In the genomic region with DNA sequence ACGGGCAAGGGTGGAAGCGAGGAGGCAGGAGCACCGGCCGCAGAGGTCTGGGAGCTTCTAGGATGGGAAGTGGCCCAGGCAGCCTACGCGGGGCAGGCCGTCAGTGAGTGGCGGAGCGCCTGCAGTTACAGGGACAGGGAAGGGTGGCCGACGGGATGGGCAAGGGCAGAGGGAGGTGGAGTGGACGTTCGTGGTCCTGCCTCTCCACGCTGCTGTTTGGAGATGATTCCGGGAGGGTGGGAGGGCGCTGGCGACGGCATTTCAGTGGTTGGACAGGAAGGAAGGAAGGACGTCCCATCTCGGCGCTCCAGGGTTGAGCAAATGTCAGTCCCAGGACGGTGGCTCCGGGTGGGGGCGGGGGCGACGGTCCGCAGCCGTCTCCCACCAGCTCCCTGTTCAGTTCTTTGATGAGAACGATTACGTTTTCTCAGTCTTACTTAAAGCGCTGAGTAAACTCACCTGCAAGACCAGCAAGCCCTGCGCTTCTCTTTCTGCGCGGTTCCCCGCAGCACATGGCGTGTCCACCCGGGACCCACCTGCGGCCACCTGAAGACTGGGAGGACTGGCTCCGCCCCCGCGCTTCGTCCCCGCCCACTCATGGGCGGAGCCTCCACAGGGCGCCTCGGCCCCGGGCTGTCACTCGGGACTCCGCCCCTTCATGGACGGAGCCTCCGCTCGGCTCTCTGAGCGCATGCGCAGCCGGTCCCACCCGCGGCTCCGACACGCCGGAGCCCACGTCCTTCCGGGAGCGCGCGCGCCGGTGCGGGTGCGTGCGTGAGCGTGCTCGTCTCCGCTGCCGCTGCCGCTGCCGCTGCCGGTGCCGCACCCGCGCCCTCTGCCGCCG, we compare ENCODE assay signal across 8 cellular contexts. TPM values are rescaled to one million over a fixed set of nuclear protein-coding genes. Genes with fewer than 3 reads are reported as not detected.
A peak's percentile ranks its signal among the peaks of the same experiment; 100 is the strongest.
DNase-seq lines count a peak whose midpoint lies in the region; ATAC-seq and TF ChIP-seq lines count a peak whose summit lies in the region.

A gene with protein sequence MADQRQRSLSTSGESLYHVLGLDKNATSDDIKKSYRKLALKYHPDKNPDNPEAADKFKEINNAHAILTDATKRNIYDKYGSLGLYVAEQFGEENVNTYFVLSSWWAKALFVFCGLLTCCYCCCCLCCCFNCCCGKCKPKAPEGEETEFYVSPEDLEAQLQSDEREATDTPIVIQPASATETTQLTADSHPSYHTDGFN (plus strand): TSS at position 769 of the 844 bp plus-strand sequence. CDS start 33,220 bp downstream, outside the sequence.

- peak within 1 kb of the TSS; percentile 81 for H3K27ac Mint-ChIP-seq in WTC11

- peak; percentile 16 for DNase-seq in AG04449 (ENCODE audit: low read depth, low spot score)
- DNase-seq in NCI-H2196 treated with DMSO at 0.1 percent for 48 hours (lab: John Stamatoyannopoulos, UW; ENCODE audit: unreplicated experiment): peak; percentile 75
- DNase-seq in WTC11 (ENCODE audit: low spot score): peak; percentile 92
- DNase-seq in mammary epithelial cell: peak; percentile 87
- DNase-seq in iPS-NIHi11 (ENCODE audit: low spot score): peak; percentile 100

- H3K4me2 ChIP-seq in mammary epithelial cell (ENCODE audit: insufficient read depth, low read depth, low read length): peak within 1 kb of the TSS; percentile 91

- H3K4me1 ChIP-seq in mammary epithelial cell (ENCODE audit: insufficient read depth, low read length): peaks cover 25% of the 10 kb centered on the region

- peak within 1 kb of the TSS; percentile 66 for H3K4me3 ChIP-seq in AG04449 (ENCODE audit: low read depth, low read length)
- peak within 1 kb of the TSS; percentile 65 to 97 (median 85) for H3K4me3 ChIP-seq in mammary epithelial cell (replicated peaks in 1 of 3; ENCODE audit: insufficient read depth in 1 of 3, low read depth in 2 of 3, low read length in 3 of 3)
- peak within 1 kb of the TSS; percentile 38 to 79 (median 70) for H3K4me3 ChIP-seq in skin epidermis

- peaks cover 60% of the 10 kb centered on the region for H3K79me2 ChIP-seq in mammary epithelial cell (ENCODE audit: insufficient read depth, low read length)

- no peaks in the 10 kb centered on the region for H3K9me3 Mint-ChIP-seq in WTC11

- POLR2A ChIA-PET in AG04449 (lab: Yijun Ruan, JAX): interaction anchor here (1.2 to 1.3 kb wide), 2 partner anchors 30 to 83 kb away, joined by 3 read pairs; a partner anchor contains a TSS
- POLR2A ChIA-PET in WTC11 (lab: Charles Lee): interaction anchor here (1.5 to 1.9 kb wide), 2 partner anchors 30 to 253 kb away, joined by 3 to 8 read pairs; a partner anchor contains a TSS

- peaks cover 16% of the 10 kb centered on the region for H3K36me3 Mint-ChIP-seq in WTC11

- no peaks in the 10 kb centered on the region for H3K27me3 Mint-ChIP-seq in WTC11 (ENCODE audit: low read depth)

- 2% methylated on average over 33 of the region's 82 CpGs for WGBS in mammary epithelial cell (ENCODE audit: low coverage, missing lambda C conversion rate)

- peak within 1 kb of the TSS; percentile 86 for H3K9ac ChIP-seq in mammary epithelial cell (ENCODE audit: insufficient read depth, low read length)

- H2AFZ ChIP-seq in mammary epithelial cell (ENCODE audit: low read depth, low read length): peak within 1 kb of the TSS; percentile 48

- H3K4me3 Mint-ChIP-seq in WTC11: peak within 1 kb of the TSS; percentile 87

- H4K20me1 ChIP-seq in mammary epithelial cell (ENCODE audit: insufficient read depth, low read length): peaks cover 2% of the 10 kb centered on the region

- CTCF ChIA-PET in AG04449 (lab: Yijun Ruan, JAX): interaction anchor here (1.2 to 3.9 kb wide), 3 partner anchors 13 to 79 kb away, joined by 3 to 23 read pairs (median 15); no protein-coding TSS in a partner anchor
- CTCF ChIA-PET in WTC11 (lab: Charles Lee): interaction anchor here (1.1 to 4.2 kb wide), 8 partner anchors 29 to 163 kb away, joined by 3 to 20 read pairs (median 6); a partner anchor contains a TSS
- CTCF ChIA-PET in mammary epithelial cell (lab: Charles Lee; ENCODE audit: low non-redundant PET): no interaction called here

- TF ChIP-seq CTCF in AG04449 (IDR thresholded peaks at IDR 0.05; ENCODE audit: insufficient read depth, low read length, missing control alignments) (no peak), WTC11 (IDR thresholded peaks at IDR 0.05) (no peak), mammary epithelial cell (conservative IDR thresholded peaks at IDR 0.05 in 1 of 2, IDR thresholded peaks at IDR 0.05 in 1 of 2; ENCODE audit: extremely low read depth in 1 of 2, insufficient read depth in 1 of 2, low read depth in 1 of 2, low read length in 2 of 2) (no peak)

- H3K9me3 ChIP-seq in mammary epithelial cell (replicated peaks; ENCODE audit: insufficient read depth, low read length): no peaks in the 10 kb centered on the region

- intact Hi-C loops in mammary epithelial cell (cut with micrococcal nuclease): no loop called here

- ATAC-seq in GM18870 (IDR thresholded peaks at IDR 0.05; ENCODE audit: unreplicated experiment) (peak; percentile 55), HG03139 (IDR thresholded peaks at IDR 0.05; ENCODE audit: unreplicated experiment) (peak; percentile 80), WTC11 (peak; percentile 93)

- no peaks in the 10 kb centered on the region for H3K27me3 ChIP-seq in mammary epithelial cell (ENCODE audit: insufficient read depth, low read length)

- in situ Hi-C loops in mammary epithelial cell (cut with MboI; ENCODE audit: low sequenced_read_pairs in 2 of 2): no loop called here

- H3K36me3 ChIP-seq in mammary epithelial cell (ENCODE audit: insufficient read depth, low read length): peaks cover 14% of the 10 kb centered on the region

- H3K4me1 Mint-ChIP-seq in WTC11: peaks cover 15% of the 10 kb centered on the region

- BruUV-seq in mammary epithelial cell (replicated peaks; lab: Mats Ljungman, UMichigan): no TSS peak

- H3K27ac ChIP-seq in mammary epithelial cell (ENCODE audit: insufficient read depth, low read depth, low read length) (peak within 1 kb of the TSS; percentile 73), skin epidermis (peak within 1 kb of the TSS; percentile 71 to 95 (median 90))

- dilution Hi-C loops in mammary epithelial cell (cut with HindIII; ENCODE audit: low sequenced_read_pairs): loop anchor here (5.0 kb wide), 1 partner anchor 48 kb away; no protein-coding TSS in a partner anchor

TF ChIP-seq in WTC11, 78 proteins besides CTCF, POLR2A, EP300 and RAD21 (continues in another document):
- no peak for TF ChIP-seq GABPB1 (CRISPR knock-in tag; IDR thresholded peaks at IDR 0.05)
- no peak for TF ChIP-seq ZBTB21 (CRISPR knock-in tag; IDR thresholded peaks at IDR 0.05; ENCODE audit: borderline replicate concordance)
- TF ChIP-seq OVOL2 (CRISPR knock-in tag; IDR thresholded peaks at IDR 0.05; ENCODE audit: borderline replicate concordance): no peak
- TF ChIP-seq PRRX2 (CRISPR knock-in tag; IDR thresholded peaks at IDR 0.05): 0 out of 2 replicates have a peak, but pooled peaks have one; percentile 6
- 0 out of 2 replicates have a peak, but pooled peaks have one; percentile 33 for TF ChIP-seq KAT7 (CRISPR knock-in tag; IDR thresholded peaks at IDR 0.05; ENCODE audit: borderline replicate concordance)
- TF ChIP-seq NFE2L1 (CRISPR knock-in tag; IDR thresholded peaks at IDR 0.05): peak; percentile 44; the same call in 1 of the 2 replicates
- peak; percentile 25; the same call in 1 of the 2 replicates for TF ChIP-seq ZNF219 (CRISPR knock-in tag; IDR thresholded peaks at IDR 0.05; ENCODE audit: borderline replicate concordance)
- TF ChIP-seq, protein P1, sequence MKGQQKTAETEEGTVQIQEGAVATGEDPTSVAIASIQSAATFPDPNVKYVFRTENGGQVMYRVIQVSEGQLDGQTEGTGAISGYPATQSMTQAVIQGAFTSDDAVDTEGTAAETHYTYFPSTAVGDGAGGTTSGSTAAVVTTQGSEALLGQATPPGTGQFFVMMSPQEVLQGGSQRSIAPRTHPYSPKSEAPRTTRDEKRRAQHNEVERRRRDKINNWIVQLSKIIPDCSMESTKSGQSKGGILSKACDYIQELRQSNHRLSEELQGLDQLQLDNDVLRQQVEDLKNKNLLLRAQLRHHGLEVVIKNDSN (CRISPR knock-in tag; IDR thresholded peaks at IDR 0.05): peak; percentile 39; the same call in 1 of the 2 replicates
- no peak for TF ChIP-seq NR2C2 (CRISPR knock-in tag; IDR thresholded peaks at IDR 0.05)
- no peak for TF ChIP-seq ATF1 (CRISPR knock-in tag; IDR thresholded peaks at IDR 0.05)
- 0 out of 2 replicates have a peak, but pooled peaks have one; percentile 12 for TF ChIP-seq TEAD1 (CRISPR knock-in tag; IDR thresholded peaks at IDR 0.05)
- no peak for TF ChIP-seq SMAD4 (CRISPR knock-in tag; IDR thresholded peaks at IDR 0.05)
- TF ChIP-seq, protein P2, sequence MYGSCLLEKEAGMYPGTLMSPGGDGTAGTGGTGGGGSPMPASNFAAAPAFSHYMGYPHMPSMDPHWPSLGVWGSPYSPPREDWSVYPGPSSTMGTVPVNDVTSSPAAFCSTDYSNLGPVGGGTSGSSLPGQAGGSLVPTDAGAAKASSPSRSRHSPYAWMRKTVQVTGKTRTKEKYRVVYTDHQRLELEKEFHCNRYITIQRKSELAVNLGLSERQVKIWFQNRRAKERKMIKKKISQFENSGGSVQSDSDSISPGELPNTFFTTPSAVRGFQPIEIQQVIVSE (CRISPR knock-in tag; IDR thresholded peaks at IDR 0.05; ENCODE audit: borderline replicate concordance): no peak
- peak; percentile 79; the same call in 1 of the 2 replicates for TF ChIP-seq ZNF416 (CRISPR knock-in tag; IDR thresholded peaks at IDR 0.05)
- TF ChIP-seq, protein P3, sequence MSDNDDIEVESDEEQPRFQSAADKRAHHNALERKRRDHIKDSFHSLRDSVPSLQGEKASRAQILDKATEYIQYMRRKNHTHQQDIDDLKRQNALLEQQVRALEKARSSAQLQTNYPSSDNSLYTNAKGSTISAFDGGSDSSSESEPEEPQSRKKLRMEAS (CRISPR knock-in tag; IDR thresholded peaks at IDR 0.05): peak; percentile 85
- TF ChIP-seq MYBL2 (CRISPR knock-in tag; IDR thresholded peaks at IDR 0.05): 0 out of 2 replicates have a peak, but pooled peaks have one; percentile 11

RNA-seq across cellular contexts. Expression of the gene that starts here (rescaled TPM):
- 28.5 to 31.5 TPM (median 29.6 TPM) in 3 replicates for total RNA-seq in WTC11 (2021)
- 10 to 100 TPM; 77.0 to 78.7 TPM for total RNA-seq in mammary epithelial cell
- 54.8 TPM for polyA plus RNA-seq in mammary epithelial cell
- polyA minus RNA-seq in mammary epithelial cell: 106 TPM

Comparison
In these comparisons a context has a peak if more than half of its experiments do, and no peak if none do; other contexts are left out.
1. Peak in every context shown above with its lines: DNase-seq, ATAC-seq, H3K4me3 ChIP-seq and H3K27ac ChIP-seq.
2. DNase-seq: peak in every context shown above with its lines; median percentile 100 in iPS-NIHi11; 92 in WTC11; 87 in mammary epithelial cell; 75 in NCI-H2196 treated with DMSO at 0.1 percent for 48 hours; 16 in AG04449.